Comparison of ENCODE assay signal across 24 cellular contexts in the genomic region with DNA sequence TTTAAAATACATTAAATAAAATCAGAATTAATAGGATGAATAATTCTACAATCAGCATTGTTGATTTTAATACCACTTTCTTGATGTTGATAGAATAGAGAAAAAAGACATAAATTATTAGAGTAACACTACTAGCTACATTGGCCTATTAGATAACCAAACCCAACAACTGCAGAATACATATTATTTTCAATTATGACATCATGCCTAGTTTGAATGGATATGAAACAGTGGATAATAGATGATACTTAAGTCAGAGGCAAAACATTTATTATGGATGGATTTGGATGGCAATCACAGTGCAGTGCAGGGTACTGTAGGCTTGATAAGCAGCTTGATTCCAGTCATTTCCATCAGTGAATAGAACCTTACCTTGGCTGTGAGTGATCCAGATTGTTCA.
DNase-seq lines count a peak whose midpoint lies in the region; ATAC-seq, FAIRE-seq and TF ChIP-seq lines count a peak whose summit lies in the region.
"Had no signal": no experiment of that assay in that cellular context is flagged by ENCODE, and none has a peak within 500 bp of the region (broad histone marks: within the 10 kb centered on the region; RNA-seq: fewer than 3 reads in every experiment).

No MANE protein-coding gene starts in this region.

- TF ChIP-seq RAD21 in A549 (conservative IDR thresholded peaks at IDR 0.05 in 1 of 2, IDR thresholded peaks at IDR 0.05 in 1 of 2) = no peak

- TF ChIP-seq EP300 in A549 (IDR thresholded peaks at IDR 0.05) = no peak

- H3K27ac ChIP-seq in A549 (no peak overlapping the region), HEK293 (ENCODE audit: extremely low read depth, low read depth, low read length) (no peak overlapping the region)
- H3K27ac ChIP-seq: BLaER1 treated with 17β-estradiol and CSF1 and Interleukin-3, amounts not matched to agents 10 nM and 100 nM; C4-2B had no signal

- FAIRE-seq in A204.1 (lab: Jason Lieb, UNC) (peak; percentile 25), A549 (lab: Jason Lieb, UNC) (peak; percentile 23)
- FAIRE-seq: GM12891, GM19239 had no signal

- CTCF ChIA-PET in A549 (lab: Yijun Ruan, JAX) = interaction anchor here (0.6 to 2.7 kb wide), 12 partner anchors 9 to 611 kb away, joined by 3 to 21 read pairs (median 4); no protein-coding TSS in a partner anchor
- CTCF ChIA-PET in HEK293 (lab: Yijun Ruan, JAX) = interaction anchor here (0.7 to 3.3 kb wide), 11 partner anchors 9 to 614 kb away, joined by 3 to 19 read pairs (median 4); no protein-coding TSS in a partner anchor

- TF ChIP-seq CTCF in A549 (IDR thresholded peaks at IDR 0.05) = no peak
- TF ChIP-seq CTCF in HEK293 (tag by site-specific recombination; IDR thresholded peaks at IDR 0.05) = no peak

- POLR2A ChIA-PET in A549 (lab: Yijun Ruan, JAX) = no interaction called here
- POLR2A ChIA-PET in HEK293 (lab: Yijun Ruan, JAX) = no interaction called here

- DNase-seq in A549 (ENCODE audit: low read depth in 1 of 2, low spot score in 1 of 2) (no peak), NCI-H69 (lab: John Stamatoyannopoulos, UW) (peak; percentile 11), occipital lobe (lab: John Stamatoyannopoulos, UW) (no peak), AG08396 (ENCODE audit: low spot score) (no peak), CD1c-positive myeloid dendritic cell (ENCODE audit: extremely low spot score) (no peak)
- DNase-seq in effector CD4-positive, alpha-beta T cell = no peak
- DNase-seq: 8988T; ACHN; AML-193; CD4-positive, alpha-beta memory T cell; CD4-positive, CD25-positive, alpha-beta regulatory T cell; CD8-positive, alpha-beta memory T cell; COR-L47; DMS 273 treated with DMSO at 0.1 percent for 48 hours; DMS153; DMS53; DMS79 treated with DMSO at 0.1 percent for 48 hours; GF-D8 had no signal

- H3K4me2 ChIP-seq in A549 = no peak overlapping the region
- H3K4me2 ChIP-seq: BLaER1 treated with 17β-estradiol and CSF1 and Interleukin-3, amounts not matched to agents 10 nM and 100 nM had no signal

- TF ChIP-seq POLR2A in A549 (IDR thresholded peaks at IDR 0.05; ENCODE audit: low read length) = no peak

- H3K4me3 ChIP-seq in A549 (no peak overlapping the region), HEK293 (ENCODE audit: low read depth, low read length) (no peak overlapping the region)
- H3K4me3 ChIP-seq: BLaER1 treated with 17β-estradiol and CSF1 and Interleukin-3, amounts not matched to agents 10 nM and 100 nM had no signal

- ATAC-seq in A549 = no peak

- H3K9me3 ChIP-seq in A549 (peaks cover 13% of the 10 kb centered on the region), HEK293 (ENCODE audit: control insufficient read depth, insufficient read depth, low read depth, low read length) (no peaks in the 10 kb centered on the region; the same call in 1 of the 2 replicates)

- H3K4me1 ChIP-seq in A549 (no peaks in the 10 kb centered on the region), HEK293 (ENCODE audit: control insufficient read depth, insufficient read depth, low read length) (no peaks in the 10 kb centered on the region)

- peaks cover 0 to 5% of the 10 kb centered on the region in 2 experiments; a peak in 2 of 3 replicates for H3K36me3 ChIP-seq in HEK293 (ENCODE audit: control insufficient read depth in 2 of 2, insufficient read depth in 1 of 2, low read length in 2 of 2)
- H3K36me3 ChIP-seq: BLaER1 treated with 17β-estradiol and CSF1 and Interleukin-3, amounts not matched to agents 10 nM and 100 nM had no signal

TF ChIP-seq in A549, 52 proteins besides CTCF, POLR2A, EP300 and RAD21:
- TF ChIP-seq HOXA7 (CRISPR knock-in tag; IDR thresholded peaks at IDR 0.05) = no peak
- TF ChIP-seq, protein P1, sequence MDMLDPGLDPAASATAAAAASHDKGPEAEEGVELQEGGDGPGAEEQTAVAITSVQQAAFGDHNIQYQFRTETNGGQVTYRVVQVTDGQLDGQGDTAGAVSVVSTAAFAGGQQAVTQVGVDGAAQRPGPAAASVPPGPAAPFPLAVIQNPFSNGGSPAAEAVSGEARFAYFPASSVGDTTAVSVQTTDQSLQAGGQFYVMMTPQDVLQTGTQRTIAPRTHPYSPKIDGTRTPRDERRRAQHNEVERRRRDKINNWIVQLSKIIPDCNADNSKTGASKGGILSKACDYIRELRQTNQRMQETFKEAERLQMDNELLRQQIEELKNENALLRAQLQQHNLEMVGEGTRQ (IDR thresholded peaks at IDR 0.05) = no peak

TF ChIP-seq in HEK293, 187 proteins besides CTCF, POLR2A, EP300 and RAD21:
- TF ChIP-seq, protein P2, sequence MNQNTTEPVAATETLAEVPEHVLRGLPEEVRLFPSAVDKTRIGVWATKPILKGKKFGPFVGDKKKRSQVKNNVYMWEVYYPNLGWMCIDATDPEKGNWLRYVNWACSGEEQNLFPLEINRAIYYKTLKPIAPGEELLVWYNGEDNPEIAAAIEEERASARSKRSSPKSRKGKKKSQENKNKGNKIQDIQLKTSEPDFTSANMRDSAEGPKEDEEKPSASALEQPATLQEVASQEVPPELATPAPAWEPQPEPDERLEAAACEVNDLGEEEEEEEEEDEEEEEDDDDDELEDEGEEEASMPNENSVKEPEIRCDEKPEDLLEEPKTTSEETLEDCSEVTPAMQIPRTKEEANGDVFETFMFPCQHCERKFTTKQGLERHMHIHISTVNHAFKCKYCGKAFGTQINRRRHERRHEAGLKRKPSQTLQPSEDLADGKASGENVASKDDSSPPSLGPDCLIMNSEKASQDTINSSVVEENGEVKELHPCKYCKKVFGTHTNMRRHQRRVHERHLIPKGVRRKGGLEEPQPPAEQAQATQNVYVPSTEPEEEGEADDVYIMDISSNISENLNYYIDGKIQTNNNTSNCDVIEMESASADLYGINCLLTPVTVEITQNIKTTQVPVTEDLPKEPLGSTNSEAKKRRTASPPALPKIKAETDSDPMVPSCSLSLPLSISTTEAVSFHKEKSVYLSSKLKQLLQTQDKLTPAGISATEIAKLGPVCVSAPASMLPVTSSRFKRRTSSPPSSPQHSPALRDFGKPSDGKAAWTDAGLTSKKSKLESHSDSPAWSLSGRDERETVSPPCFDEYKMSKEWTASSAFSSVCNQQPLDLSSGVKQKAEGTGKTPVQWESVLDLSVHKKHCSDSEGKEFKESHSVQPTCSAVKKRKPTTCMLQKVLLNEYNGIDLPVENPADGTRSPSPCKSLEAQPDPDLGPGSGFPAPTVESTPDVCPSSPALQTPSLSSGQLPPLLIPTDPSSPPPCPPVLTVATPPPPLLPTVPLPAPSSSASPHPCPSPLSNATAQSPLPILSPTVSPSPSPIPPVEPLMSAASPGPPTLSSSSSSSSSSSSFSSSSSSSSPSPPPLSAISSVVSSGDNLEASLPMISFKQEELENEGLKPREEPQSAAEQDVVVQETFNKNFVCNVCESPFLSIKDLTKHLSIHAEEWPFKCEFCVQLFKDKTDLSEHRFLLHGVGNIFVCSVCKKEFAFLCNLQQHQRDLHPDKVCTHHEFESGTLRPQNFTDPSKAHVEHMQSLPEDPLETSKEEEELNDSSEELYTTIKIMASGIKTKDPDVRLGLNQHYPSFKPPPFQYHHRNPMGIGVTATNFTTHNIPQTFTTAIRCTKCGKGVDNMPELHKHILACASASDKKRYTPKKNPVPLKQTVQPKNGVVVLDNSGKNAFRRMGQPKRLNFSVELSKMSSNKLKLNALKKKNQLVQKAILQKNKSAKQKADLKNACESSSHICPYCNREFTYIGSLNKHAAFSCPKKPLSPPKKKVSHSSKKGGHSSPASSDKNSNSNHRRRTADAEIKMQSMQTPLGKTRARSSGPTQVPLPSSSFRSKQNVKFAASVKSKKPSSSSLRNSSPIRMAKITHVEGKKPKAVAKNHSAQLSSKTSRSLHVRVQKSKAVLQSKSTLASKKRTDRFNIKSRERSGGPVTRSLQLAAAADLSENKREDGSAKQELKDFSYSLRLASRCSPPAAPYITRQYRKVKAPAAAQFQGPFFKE (tag by site-specific recombination; IDR thresholded peaks at IDR 0.05; ENCODE audit: borderline replicate concordance) = no peak
- TF ChIP-seq, protein P3, sequence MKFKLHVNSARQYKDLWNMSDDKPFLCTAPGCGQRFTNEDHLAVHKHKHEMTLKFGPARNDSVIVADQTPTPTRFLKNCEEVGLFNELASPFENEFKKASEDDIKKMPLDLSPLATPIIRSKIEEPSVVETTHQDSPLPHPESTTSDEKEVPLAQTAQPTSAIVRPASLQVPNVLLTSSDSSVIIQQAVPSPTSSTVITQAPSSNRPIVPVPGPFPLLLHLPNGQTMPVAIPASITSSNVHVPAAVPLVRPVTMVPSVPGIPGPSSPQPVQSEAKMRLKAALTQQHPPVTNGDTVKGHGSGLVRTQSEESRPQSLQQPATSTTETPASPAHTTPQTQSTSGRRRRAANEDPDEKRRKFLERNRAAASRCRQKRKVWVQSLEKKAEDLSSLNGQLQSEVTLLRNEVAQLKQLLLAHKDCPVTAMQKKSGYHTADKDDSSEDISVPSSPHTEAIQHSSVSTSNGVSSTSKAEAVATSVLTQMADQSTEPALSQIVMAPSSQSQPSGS (tag by site-specific recombination; IDR thresholded peaks at IDR 0.05; ENCODE audit: low read depth) = peak; percentile 46
- TF ChIP-seq, protein P4, sequence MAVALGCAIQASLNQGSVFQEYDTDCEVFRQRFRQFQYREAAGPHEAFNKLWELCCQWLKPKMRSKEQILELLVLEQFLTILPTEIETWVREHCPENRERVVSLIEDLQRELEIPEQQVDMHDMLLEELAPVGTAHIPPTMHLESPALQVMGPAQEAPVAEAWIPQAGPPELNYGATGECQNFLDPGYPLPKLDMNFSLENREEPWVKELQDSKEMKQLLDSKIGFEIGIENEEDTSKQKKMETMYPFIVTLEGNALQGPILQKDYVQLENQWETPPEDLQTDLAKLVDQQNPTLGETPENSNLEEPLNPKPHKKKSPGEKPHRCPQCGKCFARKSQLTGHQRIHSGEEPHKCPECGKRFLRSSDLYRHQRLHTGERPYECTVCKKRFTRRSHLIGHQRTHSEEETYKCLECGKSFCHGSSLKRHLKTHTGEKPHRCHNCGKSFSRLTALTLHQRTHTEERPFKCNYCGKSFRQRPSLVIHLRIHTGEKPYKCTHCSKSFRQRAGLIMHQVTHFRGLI (tag by site-specific recombination; IDR thresholded peaks at IDR 0.05) = no peak
- TF ChIP-seq, protein P5, sequence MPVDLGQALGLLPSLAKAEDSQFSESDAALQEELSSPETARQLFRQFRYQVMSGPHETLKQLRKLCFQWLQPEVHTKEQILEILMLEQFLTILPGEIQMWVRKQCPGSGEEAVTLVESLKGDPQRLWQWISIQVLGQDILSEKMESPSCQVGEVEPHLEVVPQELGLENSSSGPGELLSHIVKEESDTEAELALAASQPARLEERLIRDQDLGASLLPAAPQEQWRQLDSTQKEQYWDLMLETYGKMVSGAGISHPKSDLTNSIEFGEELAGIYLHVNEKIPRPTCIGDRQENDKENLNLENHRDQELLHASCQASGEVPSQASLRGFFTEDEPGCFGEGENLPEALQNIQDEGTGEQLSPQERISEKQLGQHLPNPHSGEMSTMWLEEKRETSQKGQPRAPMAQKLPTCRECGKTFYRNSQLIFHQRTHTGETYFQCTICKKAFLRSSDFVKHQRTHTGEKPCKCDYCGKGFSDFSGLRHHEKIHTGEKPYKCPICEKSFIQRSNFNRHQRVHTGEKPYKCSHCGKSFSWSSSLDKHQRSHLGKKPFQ (tag by site-specific recombination; IDR thresholded peaks at IDR 0.05) = no peak
